ENCODE assay signal across 8 cellular contexts in the genomic region with DNA sequence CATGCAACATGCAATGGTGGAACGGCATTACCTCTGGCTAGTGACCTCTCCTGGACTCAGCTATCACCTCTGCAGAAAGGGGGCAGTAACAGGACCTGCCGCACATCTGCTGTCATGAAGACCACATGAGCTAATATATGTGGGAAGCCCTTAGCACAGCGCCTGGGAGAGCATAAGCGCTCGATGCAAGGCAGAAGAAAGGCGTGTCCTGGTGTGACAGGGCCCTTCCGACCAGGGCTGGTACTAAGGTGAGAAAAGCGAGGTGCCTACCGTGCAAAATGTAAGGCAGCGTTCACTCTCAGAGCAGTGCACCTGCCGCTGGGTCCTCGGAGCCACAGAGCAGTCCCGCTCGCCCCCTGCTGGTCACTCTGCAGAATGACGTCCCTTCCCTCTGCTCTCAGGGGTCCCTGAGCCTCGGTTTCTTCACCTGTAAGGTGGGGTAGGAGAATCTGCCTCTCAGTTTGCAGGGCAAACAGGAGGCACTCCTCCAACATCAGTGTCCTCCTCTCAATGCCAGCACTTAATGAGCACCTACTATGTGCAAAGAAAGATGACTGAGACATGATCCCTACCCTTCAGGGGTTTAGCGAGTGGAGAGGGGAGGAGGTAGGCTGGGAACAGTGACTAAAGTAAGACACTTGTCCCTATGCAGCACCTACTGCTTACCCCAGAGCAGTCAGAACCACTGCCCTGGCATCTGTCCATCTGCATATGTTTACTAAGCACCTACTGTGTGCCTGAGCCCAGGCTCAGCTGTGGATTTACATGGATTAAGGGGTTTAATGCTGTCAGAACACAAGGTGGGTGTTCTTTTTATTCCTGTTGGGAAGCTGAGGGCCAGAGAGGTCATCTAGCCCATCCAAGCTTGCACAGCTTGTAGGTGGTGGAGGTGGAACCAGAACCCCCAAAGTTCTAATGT. TPM values are rescaled to one million over a fixed set of nuclear protein-coding genes. Genes with fewer than 3 reads are reported as not detected.
DNase-seq lines count a peak whose midpoint lies in the region; ATAC-seq and TF ChIP-seq lines count a peak whose summit lies in the region.

No MANE protein-coding gene starts in this region.

- H3K9me3 ChIP-seq in SK-N-SH: no peaks in the 10 kb centered on the region
- H3K9me3 ChIP-seq in psoas muscle: no peaks in the 10 kb centered on the region

- H3K27ac ChIP-seq in SK-N-SH (ENCODE audit: low read depth in 2 of 2, low read length in 1 of 2) (no peak overlapping the region), psoas muscle (no peak overlapping the region)

- no peaks in the 10 kb centered on the region for H3F3A ChIP-seq in SK-N-SH (replicated peaks; ENCODE audit: insufficient read depth)

- no peaks in the 10 kb centered on the region for H3K9me3 Mint-ChIP-seq in activated naive CD4-positive, alpha-beta T cell treated with anti-CD3 and anti-CD28 coated beads for 36 hours

- no peak overlapping the region for H3K27ac Mint-ChIP-seq in activated naive CD4-positive, alpha-beta T cell treated with anti-CD3 and anti-CD28 coated beads for 36 hours

- in situ Hi-C loops in GM13977 (cut with MboI; ENCODE audit: low pct_unique_long_range_greater_than_20kb, low sequenced_read_pairs, unreplicated experiment): loop anchor here (5.0 to 10.0 kb wide), 2 partner anchors 64 to 238 kb away; no protein-coding TSS in a partner anchor

- 17% methylated on average over 6 of the region's 17 CpGs for WGBS in SK-N-SH (ENCODE audit: low lambda C conversion rate)
- 8 to 10% (median 9%) methylated on average over 17 of the region's 17 CpGs for WGBS in psoas muscle, 3 donors

- no peak overlapping the region for H2AFZ ChIP-seq in SK-N-SH (ENCODE audit: low read depth)

- TF ChIP-seq CTCF in GM13977 (IDR thresholded peaks at IDR 0.05; ENCODE audit: extremely low read depth, insufficient read depth, missing control alignments): peak; percentile 97
- TF ChIP-seq CTCF in SK-N-SH (IDR thresholded peaks at IDR 0.05): peak; percentile 95
- TF ChIP-seq CTCF in psoas muscle (IDR thresholded peaks at IDR 0.05): peak; percentile 99

- peaks cover 10% of the 10 kb centered on the region for H3K27me3 Mint-ChIP-seq in activated naive CD4-positive, alpha-beta T cell treated with anti-CD3 and anti-CD28 coated beads for 36 hours (ENCODE audit: low read depth)

- TF ChIP-seq EP300 in SK-N-SH (IDR thresholded peaks at IDR 0.05; ENCODE audit: borderline replicate concordance in 1 of 2, low read depth in 1 of 2, low read length in 1 of 2): no peak

- no peak overlapping the region for H3K4me3 Mint-ChIP-seq in activated naive CD4-positive, alpha-beta T cell treated with anti-CD3 and anti-CD28 coated beads for 36 hours

- no peaks in the 10 kb centered on the region for H3K9me2 ChIP-seq in SK-N-SH

- H3K4me3 ChIP-seq in SK-N-SH (ENCODE audit: low read depth in 2 of 2, low read length in 1 of 2): no peak overlapping the region
- peak overlapping the region; percentile 22 for H3K4me3 ChIP-seq in psoas muscle

- H3K27me3 ChIP-seq in SK-N-SH (ENCODE audit: insufficient read depth): 0 out of 2 replicates have a peak, but pooled peaks cover 5% of the 10 kb centered on the region
- peaks cover 0 to 4% (median 0%) of the 10 kb centered on the region in 3 donors for H3K27me3 ChIP-seq in psoas muscle (ENCODE audit: insufficient read depth in 3 of 3, low read length in 2 of 3)

- H3K4me1 ChIP-seq in SK-N-SH (ENCODE audit: control insufficient read depth in 1 of 2, insufficient read depth in 2 of 2, low read depth in 1 of 2, low read length in 1 of 2): peaks cover 0 to 17% of the 10 kb centered on the region in 2 experiments; a peak in 1 of 4 replicates
- peaks cover 16% of the 10 kb centered on the region for H3K4me1 ChIP-seq in psoas muscle

- no peak overlapping the region for H3K4me2 ChIP-seq in SK-N-SH

- H4K20me1 ChIP-seq in SK-N-SH (ENCODE audit: insufficient read depth): no peaks in the 10 kb centered on the region; the same call in 1 of the 2 replicates

- H3K79me2 ChIP-seq in SK-N-SH (ENCODE audit: insufficient read depth): no peaks in the 10 kb centered on the region

- peak; percentile 90 for TF ChIP-seq RAD21 in SK-N-SH (IDR thresholded peaks at IDR 0.05; ENCODE audit: low read length)

- intact Hi-C loops in activated naive CD4-positive, alpha-beta T cell treated with anti-CD3 and anti-CD28 coated beads for 36 hours (cut with micrococcal nuclease): loop anchor here (1.0 kb wide), 2 partner anchors 68 to 275 kb away; no protein-coding TSS in a partner anchor
- intact Hi-C loops in cardiac septum (cut with DNase I): loop anchor here (2.0 to 5.0 kb wide), 2 partner anchors 66 to 277 kb away; no protein-coding TSS in a partner anchor
- intact Hi-C loops in psoas muscle (cut with DNase I): loop anchor here (1.0 to 5.0 kb wide), 5 partner anchors 66 to 318 kb away; no protein-coding TSS in a partner anchor

- CTCF ChIA-PET in SK-N-SH (lab: Yijun Ruan, JAX): interaction anchor here (0.5 to 18.3 kb wide), 73 partner anchors 10 to 618 kb away, joined by 3 to 556 read pairs (median 4); partner anchors contain the start of gene SLC9A8
- CTCF ChIA-PET in activated naive CD4-positive, alpha-beta T cell treated with anti-CD3 and anti-CD28 coated beads for 36 hours (lab: Charles Lee): interaction anchor here (0.5 to 9.6 kb wide), 30 partner anchors 12 to 323 kb away, joined by 3 to 166 read pairs (median 4); no protein-coding TSS in a partner anchor

- peaks cover 12% of the 10 kb centered on the region for H3K4me1 Mint-ChIP-seq in activated naive CD4-positive, alpha-beta T cell treated with anti-CD3 and anti-CD28 coated beads for 36 hours (ENCODE audit: low read depth)

- no peaks in the 10 kb centered on the region for H3K36me3 Mint-ChIP-seq in activated naive CD4-positive, alpha-beta T cell treated with anti-CD3 and anti-CD28 coated beads for 36 hours (ENCODE audit: low read depth)

- no peaks in the 10 kb centered on the region for H3K36me3 ChIP-seq in SK-N-SH (replicated peaks in 1 of 2; ENCODE audit: control insufficient read depth in 1 of 2, insufficient read depth in 2 of 2, low read length in 1 of 2)
- H3K36me3 ChIP-seq in psoas muscle (ENCODE audit: insufficient read depth in 1 of 2, low read depth in 1 of 2): no peaks in the 10 kb centered on the region

- no peak overlapping the region for H3K9ac ChIP-seq in SK-N-SH

- POLR2A ChIA-PET in SK-N-SH (lab: Yijun Ruan, JAX): no interaction called here

- DNase-seq in A172 (ENCODE audit: low spot score) (peak; percentile 72), GM13977 (ENCODE audit: low spot score) (peak; percentile 83), LoVo (ENCODE audit: low spot score) (peak; percentile 69), SK-N-SH (peak; percentile 80), cardiac septum (ENCODE audit: low spot score) (peak; percentile 90), psoas muscle (peak; percentile 54 to 78)
- peak; percentile 81 for DNase-seq in activated naive CD4-positive, alpha-beta T cell treated with anti-CD3 and anti-CD28 coated beads for 36 hours

- peak; percentile 52 to 64 (median 60) for ATAC-seq in psoas muscle
- no peak for ATAC-seq in HG03460 (IDR thresholded peaks at IDR 0.05; ENCODE audit: unreplicated experiment)

TF ChIP-seq in SK-N-SH, 30 proteins besides CTCF, POLR2A, EP300 and RAD21:
- no peak for TF ChIP-seq NFIC (IDR thresholded peaks at IDR 0.05; ENCODE audit: borderline replicate concordance)
- TF ChIP-seq YY1 (IDR thresholded peaks at IDR 0.05; ENCODE audit: low read depth): no peak
- no peak for TF ChIP-seq MEF2A (IDR thresholded peaks at IDR 0.05; ENCODE audit: borderline replicate concordance, low read depth)
- TF ChIP-seq SMC3 (IDR thresholded peaks at IDR 0.05; ENCODE audit: low read depth, low read length): peak; percentile 96
- TF ChIP-seq RFX5 (IDR thresholded peaks at IDR 0.05; ENCODE audit: low read length): no peak
- TF ChIP-seq, protein P1, sequence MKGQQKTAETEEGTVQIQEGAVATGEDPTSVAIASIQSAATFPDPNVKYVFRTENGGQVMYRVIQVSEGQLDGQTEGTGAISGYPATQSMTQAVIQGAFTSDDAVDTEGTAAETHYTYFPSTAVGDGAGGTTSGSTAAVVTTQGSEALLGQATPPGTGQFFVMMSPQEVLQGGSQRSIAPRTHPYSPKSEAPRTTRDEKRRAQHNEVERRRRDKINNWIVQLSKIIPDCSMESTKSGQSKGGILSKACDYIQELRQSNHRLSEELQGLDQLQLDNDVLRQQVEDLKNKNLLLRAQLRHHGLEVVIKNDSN (IDR thresholded peaks at IDR 0.05; ENCODE audit: borderline replicate concordance, low read depth): no peak
TF ChIP-seq in SK-N-SH: peak in this region for 1.

RNA-seq across cellular contexts. Expression of gene PTGIS, which starts 41.1 kb away (rescaled TPM):
- total RNA-seq in A172 (2014; rRNA removed; shearing (Covaris generic)): 0.07 and 0.14 TPM in 2 replicates
- polyA plus RNA-seq in SK-N-SH (2012; rRNA removed): 0.67 and 1.0 TPM in 2 replicates
- 0.45 and 0.52 TPM in 2 replicates for polyA plus RNA-seq in SK-N-SH (2012; cell fraction: cytosol; rRNA removed)
- 0.49 and 0.54 TPM in 2 replicates for polyA plus RNA-seq in SK-N-SH (2012; cell fraction: nucleus; rRNA removed)
- total RNA-seq in activated naive CD4-positive, alpha-beta T cell treated with anti-CD3 and anti-CD28 coated beads for 36 hours: not detected
- 37.6 TPM for total RNA-seq in cardiac septum
- 10 to 100 TPM in 2 of 4 donors, 1 to 10 TPM in 2; 8.0 to 26.5 (median 13.3) TPM for total RNA-seq in psoas muscle
- 1 to 10 TPM; 2.7 to 4.1 (median 3.6) TPM for polyA plus RNA-seq in psoas muscle
